23 cellular contexts compared by ENCODE assay signal in genomic region chr2:234166521-234166920, GRCh38.
DNase-seq lines count a peak whose midpoint lies in the region; ATAC-seq, FAIRE-seq and TF ChIP-seq lines count a peak whose summit lies in the region.
"Had no signal": no experiment of that assay in that cellular context is flagged by ENCODE, and none has a peak within 500 bp of the region (broad histone marks: within the 10 kb centered on the region; RNA-seq: fewer than 3 reads in every experiment).

No MANE protein-coding gene starts in this region.

- H3K27ac Mint-ChIP-seq in activated B cell treated with CpG ODN at 0.5 μM for 24 hours: no peak overlapping the region
- H3K27ac Mint-ChIP-seq in mesothelial cell of epicardium: peak overlapping the region; percentile 80
- H3K27ac Mint-ChIP-seq in stimulated activated naive B cell treated with anti-CD40 and anti-IgM and Interleukin-4, amounts not matched to agents 10 μg/mL and 1 μg/mL and 100 μg/mL, for 72 hours: no peak overlapping the region
- H3K27ac Mint-ChIP-seq: CD4-positive, alpha-beta T cell; GM23338 had no signal

- H3K4me3 Mint-ChIP-seq in activated B cell treated with CpG ODN at 0.5 μM for 24 hours (peak overlapping the region; percentile 16), mesothelial cell of epicardium (no peak overlapping the region)
- H3K4me3 Mint-ChIP-seq in stimulated activated naive B cell treated with anti-CD40 and anti-IgM and Interleukin-4, amounts not matched to agents 10 μg/mL and 1 μg/mL and 100 μg/mL, for 72 hours: no peak overlapping the region
- H3K4me3 Mint-ChIP-seq: CD4-positive, alpha-beta T cell; GM23338 had no signal

- H3K9me3 Mint-ChIP-seq in activated B cell treated with CpG ODN at 0.5 μM for 24 hours (no peaks in the 10 kb centered on the region), mesothelial cell of epicardium (no peaks in the 10 kb centered on the region)
- no peaks in the 10 kb centered on the region for H3K9me3 Mint-ChIP-seq in stimulated activated naive B cell treated with anti-CD40 and anti-IgM and Interleukin-4, amounts not matched to agents 10 μg/mL and 1 μg/mL and 100 μg/mL, for 72 hours
- H3K9me3 Mint-ChIP-seq: CD4-positive, alpha-beta T cell; GM23338; IgD-negative memory B cell had no signal

- TF ChIP-seq CTCF in activated B cell treated with CpG ODN at 0.5 μM for 24 hours (IDR thresholded peaks at IDR 0.05): no peak
- TF ChIP-seq CTCF in mesothelial cell of epicardium (IDR thresholded peaks at IDR 0.05; ENCODE audit: unreplicated experiment): no peak

- DNase-seq in GM19239 (ENCODE audit: insufficient read length, low spot score) (no peak), activated B cell treated with CpG ODN at 0.5 μM for 24 hours (no peak), mesothelial cell of epicardium (ENCODE audit: low spot score in 2 of 2, unreplicated experiment in 2 of 2) (peak in 1 of 2 experiments; percentile 21), NCI-H1092 treated with DMSO at 0.1 percent for 48 hours (lab: John Stamatoyannopoulos, UW) (no peak)
- DNase-seq in stimulated activated naive B cell treated with anti-CD40 and anti-IgM and Interleukin-4, amounts not matched to agents 10 μg/mL and 1 μg/mL and 100 μg/mL, for 72 hours: no peak
- no peak for DNase-seq in activated T-cell treated with anti-CD3 and anti-CD28 coated beads, Interleukin-2, amount 50 U/mL, for 48 hours
- DNase-seq: BE2C; CD4-positive, alpha-beta T cell; COR-L47; DND-41; Karpas-422; MV-4-11; NCI-H1417; NCI-H1694 treated with DMSO at 0.1 percent for 48 hours; NCI-H446 treated with DMSO at 0.1 percent for 48 hours; NCI-H526 treated with DMSO at 0.1 percent for 48 hours; Right ventricle myocardium superior had no signal

- H3K27me3 Mint-ChIP-seq in activated B cell treated with CpG ODN at 0.5 μM for 24 hours (peaks cover 6% of the 10 kb centered on the region), mesothelial cell of epicardium (ENCODE audit: low read depth) (no peaks in the 10 kb centered on the region)
- H3K27me3 Mint-ChIP-seq in stimulated activated naive B cell treated with anti-CD40 and anti-IgM and Interleukin-4, amounts not matched to agents 10 μg/mL and 1 μg/mL and 100 μg/mL, for 72 hours: peaks cover 0 to 6% of the 10 kb centered on the region in 2 donors
- H3K27me3 Mint-ChIP-seq: CD4-positive, alpha-beta T cell had no signal

- CTCF ChIA-PET in activated B cell treated with CpG ODN at 0.5 μM for 24 hours (lab: Charles Lee): interaction anchor here (1.1 to 3.3 kb wide), 2 partner anchors 31 to 122 kb away, joined by 3 to 16 read pairs; no protein-coding TSS in a partner anchor

- peak; percentile 28 for FAIRE-seq in GM19239 (lab: Jason Lieb, UNC)
- FAIRE-seq: A549, GM12878, HTR-8/SVneo had no signal

- H3K4me1 Mint-ChIP-seq in activated B cell treated with CpG ODN at 0.5 μM for 24 hours (peaks cover 48% of the 10 kb centered on the region), mesothelial cell of epicardium (peaks cover 60% of the 10 kb centered on the region)
- peaks cover 35 to 49% of the 10 kb centered on the region in 2 donors for H3K4me1 Mint-ChIP-seq in stimulated activated naive B cell treated with anti-CD40 and anti-IgM and Interleukin-4, amounts not matched to agents 10 μg/mL and 1 μg/mL and 100 μg/mL, for 72 hours

- intact Hi-C loops in activated B cell treated with CpG ODN at 0.5 μM for 24 hours (cut with micrococcal nuclease): no loop called here

- H3K36me3 Mint-ChIP-seq in activated B cell treated with CpG ODN at 0.5 μM for 24 hours (ENCODE audit: low read depth) (no peaks in the 10 kb centered on the region), mesothelial cell of epicardium (no peaks in the 10 kb centered on the region)
- no peaks in the 10 kb centered on the region for H3K36me3 Mint-ChIP-seq in stimulated activated naive B cell treated with anti-CD40 and anti-IgM and Interleukin-4, amounts not matched to agents 10 μg/mL and 1 μg/mL and 100 μg/mL, for 72 hours

- POLR2A ChIA-PET in activated B cell treated with CpG ODN at 0.5 μM for 24 hours (lab: Charles Lee): no interaction called here

- no peak for ATAC-seq in activated B cell treated with CpG ODN at 0.5 μM for 24 hours (ENCODE audit: low read depth)
- ATAC-seq in stimulated activated naive B cell treated with anti-CD40 and anti-IgM and Interleukin-4, amounts not matched to agents 10 μg/mL and 1 μg/mL and 100 μg/mL, for 72 hours (replicated peaks): peak; percentile 22 to 25
- ATAC-seq in GM19324 (IDR thresholded peaks at IDR 0.05; ENCODE audit: low FRiP score, unreplicated experiment): no peak
- ATAC-seq: A549, GM12878, GM23338 had no signal

Comparison
In these comparisons a context has a peak if more than half of its experiments do, and no peak if none do; other contexts are left out.
1. ATAC-seq: peak in stimulated activated naive B cell treated with anti-CD40 and anti-IgM and Interleukin-4, amounts not matched to agents 10 μg/mL and 1 μg/mL and 100 μg/mL, for 72 hours (2 of 2); none in activated B cell treated with CpG ODN at 0.5 μM for 24 hours (single experiment) and GM19324 (single experiment).